ENCODE assay signal across 8 cellular contexts in genomic region chrX:1658083-1658463, GRCh38. TPM values are rescaled to one million over a fixed set of nuclear protein-coding genes. Genes with fewer than 3 reads are reported as not detected.
DNase-seq lines count a peak whose midpoint lies in the region; ATAC-seq, FAIRE-seq and TF ChIP-seq lines count a peak whose summit lies in the region.

No MANE protein-coding gene starts in this region.

- peaks cover 0 to 4% (median 0%) of the 10 kb centered on the region in 7 donors for H3K9me3 Mint-ChIP-seq in CD14-positive monocyte
- peaks cover 22% of the 10 kb centered on the region for H3K9me3 Mint-ChIP-seq in glutamatergic neuron (ENCODE audit: unreplicated experiment)

- DNase-seq in CD14-positive monocyte (ENCODE audit: low spot score) (no peak), OCI-LY7 (ENCODE audit: low spot score) (no peak), glutamatergic neuron (peak; percentile 74), H7 (no peak), NCI-H446 (lab: John Stamatoyannopoulos, UW) (no peak), frontal cortex (ENCODE audit: low spot score in 2 of 2) (no peak)

- peak overlapping the region; percentile 70 for H3K4me3 ChIP-seq in OCI-LY7 (ENCODE audit: low read depth, low read length, poor library complexity, severe bottlenecking)
- no peak overlapping the region for H3K4me3 ChIP-seq in H7 (ENCODE audit: insufficient read depth, low read depth, low read length)

- POLR2A ChIA-PET in OCI-LY7 (lab: Charles Lee): no interaction called here

- BruUV-seq in OCI-LY7 (replicated peaks; lab: Mats Ljungman, UMichigan): TSS peak; percentile 71

- TF ChIP-seq CTCF in CD14-positive monocyte (IDR thresholded peaks at IDR 0.05): no peak
- no peak for TF ChIP-seq CTCF in OCI-LY7 (conservative IDR thresholded peaks at IDR 0.05; ENCODE audit: low read length)
- no peak for TF ChIP-seq CTCF in glutamatergic neuron (IDR thresholded peaks at IDR 0.05; ENCODE audit: partially characterized antibody, unreplicated experiment)

- H3K36me3 Mint-ChIP-seq in CD14-positive monocyte (no peaks in the 10 kb centered on the region), glutamatergic neuron (ENCODE audit: unreplicated experiment) (peaks cover 4% of the 10 kb centered on the region)

- H3K4me2 ChIP-seq in OCI-LY7 (ENCODE audit: low read length): peak overlapping the region; percentile 68

- peak overlapping the region; percentile 59 for H3K27ac ChIP-seq in OCI-LY7 (ENCODE audit: low read depth, low read length, poor library complexity, severe bottlenecking)

- no peaks in the 10 kb centered on the region for H3K9me2 ChIP-seq in OCI-LY7 (ENCODE audit: insufficient read depth, low read length)

- CTCF ChIA-PET in OCI-LY7 (lab: Charles Lee; ENCODE audit: unreplicated experiment): no interaction called here

- H2AFZ ChIP-seq in OCI-LY7 (ENCODE audit: low read length): peak overlapping the region; percentile 90

- H3K27ac Mint-ChIP-seq in CD14-positive monocyte (peak overlapping the region in 2 of 7 donors; percentile 69 to 84), glutamatergic neuron (ENCODE audit: unreplicated experiment) (peak overlapping the region; percentile 100)

- peak; percentile 26 for ATAC-seq in GM21367 (IDR thresholded peaks at IDR 0.05; ENCODE audit: unreplicated experiment)
- no peak for ATAC-seq in HG03159 (IDR thresholded peaks at IDR 0.05; ENCODE audit: unreplicated experiment)

- no peaks in the 10 kb centered on the region for H3K36me3 ChIP-seq in OCI-LY7 (ENCODE audit: insufficient read depth, low read length)
- H3K36me3 ChIP-seq in H7 (replicated peaks; ENCODE audit: control insufficient read depth, insufficient read depth, low read length): no peaks in the 10 kb centered on the region

- H3K27me3 Mint-ChIP-seq in CD14-positive monocyte (ENCODE audit: low read depth in 3 of 3): no peaks in the 10 kb centered on the region
- peaks cover 21% of the 10 kb centered on the region for H3K27me3 Mint-ChIP-seq in glutamatergic neuron (ENCODE audit: unreplicated experiment)

- H3K4me3 Mint-ChIP-seq in CD14-positive monocyte (peak overlapping the region; percentile 28 to 59), glutamatergic neuron (ENCODE audit: unreplicated experiment) (peak overlapping the region; percentile 75)

- no peaks in the 10 kb centered on the region for H3K27me3 ChIP-seq in H7 (ENCODE audit: control insufficient read depth, insufficient read depth, low read length)

- intact Hi-C loops in CD14-positive monocyte (cut with micrococcal nuclease) (loop anchor here in 1 of 2 donors (5.0 kb wide), 1 partner anchor 66 kb away; the partner anchor contains the start of gene AKAP17A), OCI-LY7 (cut with micrococcal nuclease; ENCODE audit: unreplicated experiment) (no loop called here)

- H3K9me3 ChIP-seq in OCI-LY7 (ENCODE audit: low read length): no peaks in the 10 kb centered on the region

- H4K20me1 ChIP-seq in OCI-LY7 (ENCODE audit: insufficient read depth, low read length): no peaks in the 10 kb centered on the region

- H3K79me2 ChIP-seq in OCI-LY7 (ENCODE audit: insufficient read depth, low read depth, low read length): peaks cover 23% of the 10 kb centered on the region; the same call in 1 of the 2 replicates

- no peak for FAIRE-seq in frontal cortex (lab: Jason Lieb, UNC)

- H3K4me1 Mint-ChIP-seq in CD14-positive monocyte: peaks cover 20% of the 10 kb centered on the region
- H3K4me1 Mint-ChIP-seq in glutamatergic neuron (ENCODE audit: low read depth, unreplicated experiment): peaks cover 24% of the 10 kb centered on the region

- peaks cover 32% of the 10 kb centered on the region for H3K4me1 ChIP-seq in OCI-LY7 (ENCODE audit: insufficient read depth, low read length, poor library complexity, severe bottlenecking)

RNA-seq across cellular contexts. Expression of gene ASMT, which starts 43.2 kb away (rescaled TPM):
- polyA plus RNA-seq in CD14-positive monocyte: not detected
- total RNA-seq in OCI-LY7 (2014; rRNA removed; shearing (Covaris generic)): 0.15 and 0.16 TPM in 2 replicates
- not detected in 2 replicates for total RNA-seq in OCI-LY7 (2022)
- not detected for total RNA-seq in glutamatergic neuron (ENCODE audit: unreplicated experiment)
- 0.14 and 0.44 TPM in 2 replicates for total RNA-seq in H7 (2014; rRNA removed; shearing (Covaris generic))
- 0.41 TPM for total RNA-seq in frontal cortex
